ENCODE assay signal across 8 cellular contexts in the genomic region with DNA sequence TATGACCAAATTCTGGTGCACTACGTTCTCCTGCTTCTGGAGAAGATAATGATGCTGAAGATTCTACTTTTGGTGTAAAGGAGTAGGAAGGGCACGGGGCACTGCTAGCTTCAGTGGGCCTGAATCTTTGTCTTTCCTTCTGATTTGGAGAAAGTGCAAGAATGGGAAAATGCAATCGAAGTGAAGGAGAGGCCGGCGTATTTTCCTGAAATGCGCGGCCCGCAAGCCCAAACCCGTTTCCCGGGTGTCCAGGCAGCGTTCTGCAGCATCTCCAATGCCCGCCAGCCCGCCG. TPM values are rescaled to one million over a fixed set of nuclear protein-coding genes. Genes with fewer than 3 reads are reported as not detected.
DNase-seq lines count a peak whose midpoint lies in the region; ATAC-seq and TF ChIP-seq lines count a peak whose summit lies in the region.

No MANE protein-coding gene starts in this region.

- H3K27me3 ChIP-seq in vagina: no peaks in the 10 kb centered on the region

- no peaks in the 10 kb centered on the region for H3K9me3 ChIP-seq in mesodermal cell (ENCODE audit: control insufficient read depth, low read length)
- no peaks in the 10 kb centered on the region for H3K9me3 ChIP-seq in vagina

- peaks cover 46% of the 10 kb centered on the region for H3K4me1 Mint-ChIP-seq in stimulated activated naive CD8-positive, alpha-beta T cell treated with anti-CD3 and anti-CD28 coated beads, Interleukin-15, Interleukin-2, amounts not matched to agents 100 ng/mL and 50 ng/mL, for 24 hours (ENCODE audit: low read depth)
- peaks cover 30% of the 10 kb centered on the region for H3K4me1 Mint-ChIP-seq in brain

- ATAC-seq in stimulated activated naive CD8-positive, alpha-beta T cell treated with anti-CD3 and anti-CD28 coated beads, Interleukin-15, Interleukin-2, amounts not matched to agents 100 U/mL and 50 U/mL, for 24 hours: no peak
- ATAC-seq in GM19395 (IDR thresholded peaks at IDR 0.05; ENCODE audit: unreplicated experiment): no peak

- WGBS in mesodermal cell (ENCODE audit: insufficient coverage in 2 of 2), 2 experiments: 4 to 5% methylated on average over 10 to 14 of the region's 14 CpGs

- no peaks in the 10 kb centered on the region for H3K9me3 Mint-ChIP-seq in stimulated activated naive CD8-positive, alpha-beta T cell treated with anti-CD3 and anti-CD28 coated beads, Interleukin-15, Interleukin-2, amounts not matched to agents 100 ng/mL and 50 ng/mL, for 24 hours
- H3K9me3 Mint-ChIP-seq in brain: no peaks in the 10 kb centered on the region

- no peak for TF ChIP-seq CTCF in brain (conservative IDR thresholded peaks at IDR 0.05)
- no peak for TF ChIP-seq CTCF in vagina (IDR thresholded peaks at IDR 0.05)

- H3K27me3 Mint-ChIP-seq in stimulated activated naive CD8-positive, alpha-beta T cell treated with anti-CD3 and anti-CD28 coated beads, Interleukin-15, Interleukin-2, amounts not matched to agents 100 ng/mL and 50 ng/mL, for 24 hours: no peaks in the 10 kb centered on the region
- peaks cover 13% of the 10 kb centered on the region for H3K27me3 Mint-ChIP-seq in brain

- no peak for DNase-seq in stimulated activated naive CD8-positive, alpha-beta T cell treated with anti-CD3 and anti-CD28 coated beads, Interleukin-15, Interleukin-2, amounts not matched to agents 100 U/mL and 50 U/mL, for 24 hours
- no peak for DNase-seq in vagina (ENCODE audit: extremely low spot score in 2 of 2)
- no peak for DNase-seq in Kasumi-1 (lab: John Stamatoyannopoulos, UW)
- no peak for DNase-seq in NOMO-1 (lab: John Stamatoyannopoulos, UW; ENCODE audit: unreplicated experiment in 2 of 2)

- H3K4me3 ChIP-seq in mesodermal cell (ENCODE audit: extremely low read depth, insufficient read depth, low read length, poor library complexity, severe bottlenecking): peak overlapping the region; percentile 93
- H3K4me3 ChIP-seq in vagina: peak overlapping the region; percentile 86 to 94

- H3K4me3 Mint-ChIP-seq in stimulated activated naive CD8-positive, alpha-beta T cell treated with anti-CD3 and anti-CD28 coated beads, Interleukin-15, Interleukin-2, amounts not matched to agents 100 ng/mL and 50 ng/mL, for 24 hours: peak overlapping the region; percentile 85
- peak overlapping the region; percentile 85 to 99 (median 87) for H3K4me3 Mint-ChIP-seq in brain

- H3K27ac Mint-ChIP-seq in stimulated activated naive CD8-positive, alpha-beta T cell treated with anti-CD3 and anti-CD28 coated beads, Interleukin-15, Interleukin-2, amounts not matched to agents 100 ng/mL and 50 ng/mL, for 24 hours: peak overlapping the region; percentile 94
- H3K27ac Mint-ChIP-seq in brain: peak overlapping the region in 3 of 5 experiments; percentile 34 to 50 (median 46)

- peaks cover 17% of the 10 kb centered on the region for H3K36me3 ChIP-seq in mesodermal cell (ENCODE audit: control insufficient read depth, insufficient read depth, low read length)
- H3K36me3 ChIP-seq in vagina: no peaks in the 10 kb centered on the region

- TF ChIP-seq POLR2A in vagina (IDR thresholded peaks at IDR 0.05): no peak

- peaks cover 26% of the 10 kb centered on the region for H3K36me3 Mint-ChIP-seq in stimulated activated naive CD8-positive, alpha-beta T cell treated with anti-CD3 and anti-CD28 coated beads, Interleukin-15, Interleukin-2, amounts not matched to agents 100 ng/mL and 50 ng/mL, for 24 hours (ENCODE audit: low read depth)
- peaks cover 3% of the 10 kb centered on the region for H3K36me3 Mint-ChIP-seq in brain

- intact Hi-C loops in vagina (cut with DNase I): no loop called here

- H3K4me1 ChIP-seq in mesodermal cell (ENCODE audit: control insufficient read depth, insufficient read depth, low read length, poor library complexity, severe bottlenecking) (peaks cover 5% of the 10 kb centered on the region), vagina (peaks cover 34% of the 10 kb centered on the region)

- H3K27ac ChIP-seq in mesodermal cell (ENCODE audit: low read depth, low read length, severe bottlenecking) (peak overlapping the region; percentile 45), vagina (peak overlapping the region; percentile 95)

RNA-seq across cellular contexts. Expression of gene NDE1, which starts 0.4 kb away (rescaled TPM):
- 79.2 TPM for polyA plus RNA-seq in brain (ENCODE audit: insufficient read depth, low read depth, low replicate concordance)
- 73.2 TPM for polyA plus RNA-seq in mesodermal cell (2013, experiment 1 of 2)
- 76.7 TPM for polyA plus RNA-seq in mesodermal cell (2013, experiment 2 of 2)
- total RNA-seq in vagina: 55.0 TPM

RNA-seq across cellular contexts. Expression of gene MARF1, which starts 6.7 kb away (rescaled TPM):
- 31.6 TPM for polyA plus RNA-seq in brain (ENCODE audit: insufficient read depth, low read depth, low replicate concordance)
- 24.1 TPM for polyA plus RNA-seq in mesodermal cell (2013, experiment 1 of 2)
- polyA plus RNA-seq in mesodermal cell (2013, experiment 2 of 2): 22.6 TPM
- total RNA-seq in vagina: 39.0 TPM
